ENCODE assay signal across 11 cellular contexts in the genomic region with DNA sequence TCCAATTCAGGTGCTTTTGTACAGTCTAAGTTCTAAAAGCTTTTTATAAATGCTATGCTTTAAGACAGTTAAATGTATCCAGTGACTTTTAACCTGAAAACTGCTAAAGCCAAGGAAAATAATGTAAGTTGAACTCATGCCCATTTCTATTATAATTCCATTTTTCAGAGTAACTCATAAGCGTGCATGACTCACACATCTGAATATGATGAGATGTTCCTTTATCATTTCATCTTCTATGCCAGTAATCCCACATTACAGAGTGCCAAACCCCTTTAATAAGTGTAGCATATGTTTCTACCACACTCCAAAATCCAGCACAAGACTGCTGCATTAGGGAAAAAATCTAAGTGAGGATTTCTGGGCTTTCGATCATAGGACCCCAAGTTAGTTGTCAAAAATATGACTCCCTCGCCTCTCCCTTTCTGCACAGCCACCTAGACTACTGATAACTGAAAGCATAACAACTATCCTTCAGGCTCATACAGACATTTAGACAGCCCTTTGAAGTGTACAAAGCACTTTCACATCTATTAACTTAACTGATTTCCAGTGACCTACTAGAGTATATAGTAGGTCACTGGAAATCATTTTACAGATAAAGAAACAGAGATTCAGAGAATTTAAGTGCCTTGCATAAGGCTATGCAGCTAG. TPM values are rescaled to one million over a fixed set of nuclear protein-coding genes. Genes with fewer than 3 reads are reported as not detected.
DNase-seq lines count a peak whose midpoint lies in the region; ATAC-seq, FAIRE-seq and TF ChIP-seq lines count a peak whose summit lies in the region.
"Had no signal": no experiment of that assay in that cellular context is flagged by ENCODE, and none has a peak within 500 bp of the region (broad histone marks: within the 10 kb centered on the region; RNA-seq: fewer than 3 reads in every experiment).

No MANE protein-coding gene starts in this region.

- no peaks in the 10 kb centered on the region for H3K9me3 Mint-ChIP-seq in natural killer cell
- H3K9me3 Mint-ChIP-seq: activated CD4-positive, alpha-beta T cell treated with anti-CD3 and anti-CD28 coated beads, Interleukin-2, amount 10 ng/mL, durations not matched to agents 7 days and 5 days had no signal

- H4K20me1 ChIP-seq in PC-9 (ENCODE audit: insufficient read depth): no peaks in the 10 kb centered on the region

- FAIRE-seq in GM12892 (lab: Jason Lieb, UNC): no peak

- peaks cover 49% of the 10 kb centered on the region for H3K4me1 ChIP-seq in PC-9 (replicated peaks; ENCODE audit: insufficient read depth)

- H3K36me3 ChIP-seq in PC-9 (ENCODE audit: low read depth): no peaks in the 10 kb centered on the region
- H3K36me3 ChIP-seq: sigmoid colon had no signal

- TF ChIP-seq CTCF in PC-9 (conservative IDR thresholded peaks at IDR 0.05) (no peak), natural killer cell (IDR thresholded peaks at IDR 0.05) (no peak)

- CTCF ChIA-PET in PC-9 (lab: Charles Lee): no interaction called here

- peak overlapping the region; percentile 62 for H3K27ac ChIP-seq in PC-9

- H3K9me2 ChIP-seq in PC-9 (ENCODE audit: insufficient read depth): no peaks in the 10 kb centered on the region

- H3F3A ChIP-seq in PC-9 (ENCODE audit: insufficient read depth, low read depth): peaks cover 31% of the 10 kb centered on the region

- H3K27me3 ChIP-seq in PC-9 (ENCODE audit: insufficient read depth, low read depth): no peaks in the 10 kb centered on the region
- H3K27me3 ChIP-seq: sigmoid colon had no signal

- peaks cover 95 to 96% of the 10 kb centered on the region in 2 donors for H3K4me1 Mint-ChIP-seq in natural killer cell

- TF ChIP-seq POLR2A in GM12892 (IDR thresholded peaks at IDR 0.05; ENCODE audit: low read depth, low read length): no peak

- no peak overlapping the region for H2AFZ ChIP-seq in PC-9

- H3K9me3 ChIP-seq in PC-9 (ENCODE audit: insufficient read depth, low read depth): no peaks in the 10 kb centered on the region
- H3K9me3 ChIP-seq: sigmoid colon had no signal

- POLR2A ChIA-PET in PC-9 (lab: Charles Lee; ENCODE audit: unreplicated experiment): interaction anchor here (0.5 kb wide), 1 partner anchor 339 kb away, joined by 3 read pairs; no protein-coding TSS in a partner anchor

- DNase-seq in EH (ENCODE audit: low read depth): peak; percentile 49
- DNase-seq in PC-9: peak in 1 of 2 experiments; percentile 63
- peak; percentile 72 for DNase-seq in dermis blood vessel endothelial cell
- DNase-seq in natural killer cell: no peak
- DNase-seq in GM12892 (ENCODE audit: insufficient read length): no peak
- DNase-seq in SK-N-DZ (ENCODE audit: low spot score): no peak
- no peak for DNase-seq in NCI-H1105 (lab: John Stamatoyannopoulos, UW)
- DNase-seq in activated effector memory CD4-positive, alpha-beta T cell treated with anti-CD3 and anti-CD28 coated beads, Interleukin-2, amount 50 U/mL, for 16 hours: no peak
- DNase-seq: activated CD4-positive, alpha-beta T cell treated with anti-CD3 and anti-CD28 coated beads, Interleukin-2, amount 10 ng/mL, durations not matched to agents 7 days and 5 days; NCI-H2081; sigmoid colon had no signal

- intact Hi-C loops in PC-9 (cut with micrococcal nuclease; ENCODE audit: unreplicated experiment) (no loop called here), natural killer cell (cut with micrococcal nuclease) (no loop called here)

- no peaks in the 10 kb centered on the region for H3K27me3 Mint-ChIP-seq in natural killer cell (ENCODE audit: low read depth in 2 of 2)
- H3K27me3 Mint-ChIP-seq: activated CD4-positive, alpha-beta T cell treated with anti-CD3 and anti-CD28 coated beads, Interleukin-2, amount 10 ng/mL, durations not matched to agents 7 days and 5 days had no signal

- H3K4me3 Mint-ChIP-seq in natural killer cell: peak overlapping the region; percentile 85
- H3K4me3 Mint-ChIP-seq: activated CD4-positive, alpha-beta T cell treated with anti-CD3 and anti-CD28 coated beads, Interleukin-2, amount 10 ng/mL, durations not matched to agents 7 days and 5 days had no signal

- H3K79me2 ChIP-seq in PC-9 (ENCODE audit: low read depth): peaks cover 70% of the 10 kb centered on the region

- no TSS peak for BruUV-seq in PC-9 (replicated peaks; lab: Mats Ljungman, UMichigan)

- peak overlapping the region; percentile 52 for H3K4me2 ChIP-seq in PC-9

- no peak for ATAC-seq in natural killer cell

- H3K36me3 Mint-ChIP-seq in natural killer cell: no peaks in the 10 kb centered on the region

- H3K4me3 ChIP-seq in PC-9: no peak overlapping the region
- H3K4me3 ChIP-seq: sigmoid colon had no signal

- peak overlapping the region; percentile 84 to 93 for H3K27ac Mint-ChIP-seq in natural killer cell
- H3K27ac Mint-ChIP-seq: activated CD4-positive, alpha-beta T cell treated with anti-CD3 and anti-CD28 coated beads, Interleukin-2, amount 10 ng/mL, durations not matched to agents 7 days and 5 days had no signal

RNA-seq across cellular contexts. Expression of a gene that starts 45.3 kb away (rescaled TPM):
- total RNA-seq in PC-9 (2021) (88.5 and 97.9 TPM in 2 replicates), dermis blood vessel endothelial cell (254 and 314 TPM in 2 replicates), natural killer cell (100 to 1,000 TPM; 507 to 626 (median 526) TPM)
- 21.8 TPM for polyA plus RNA-seq in GM12892 (2012; ENCODE audit: missing spikeins)
- 12.5 and 14.3 TPM in 2 replicates for polyA plus RNA-seq in SK-N-DZ (2014; cell fraction: cytosol; rRNA removed)
- 8.6 and 11.8 TPM in 2 replicates for polyA plus RNA-seq in SK-N-DZ (2014; cell fraction: nucleus; rRNA removed)

Comparison
In these comparisons a context has a peak if more than half of its experiments do, and no peak if none do; other contexts are left out.
1. DNase-seq: peak in EH (single experiment) and dermis blood vessel endothelial cell (single experiment); none in natural killer cell (single experiment), GM12892 (single experiment), SK-N-DZ (single experiment), NCI-H1105 (single experiment) and activated effector memory CD4-positive, alpha-beta T cell treated with anti-CD3 and anti-CD28 coated beads, Interleukin-2, amount 50 U/mL, for 16 hours (single experiment).